18 cellular contexts compared by ENCODE assay signal in the genomic region with DNA sequence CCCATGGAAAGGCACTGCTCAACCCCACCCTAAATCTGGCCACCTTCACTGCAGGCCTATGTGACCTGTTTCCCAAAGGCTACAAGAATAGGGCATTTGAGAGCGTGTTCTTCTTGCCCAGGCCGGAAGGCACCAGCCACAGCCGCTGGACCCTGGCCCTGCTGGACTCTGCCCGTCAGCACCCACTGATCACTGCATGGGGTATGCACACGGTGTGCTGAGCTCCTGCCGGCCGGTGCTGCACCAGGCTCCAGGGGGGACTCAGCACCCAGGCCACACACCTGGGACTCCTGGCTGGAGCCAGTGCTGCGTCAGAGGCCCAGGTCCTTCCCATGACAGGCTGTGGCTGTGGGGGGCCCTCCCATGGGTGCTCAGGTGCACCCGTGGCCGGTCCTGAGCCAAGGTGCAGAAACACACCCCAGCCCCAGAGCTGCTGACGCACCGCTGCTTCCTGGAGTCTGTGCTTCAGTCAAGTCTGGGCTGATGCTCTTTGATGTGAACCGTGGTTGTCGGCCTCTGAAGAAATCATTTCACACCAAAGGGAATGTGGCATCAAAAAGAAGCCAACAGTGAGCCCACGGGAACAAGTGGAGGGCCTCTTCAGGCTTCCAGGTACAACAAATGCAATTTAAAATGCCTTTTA. TPM values are rescaled to one million over a fixed set of nuclear protein-coding genes. Genes with fewer than 3 reads are reported as not detected.
A peak's percentile ranks its signal among the peaks of the same experiment; 100 is the strongest.
DNase-seq lines count a peak whose midpoint lies in the region; ATAC-seq and TF ChIP-seq lines count a peak whose summit lies in the region.
"Had no signal": no experiment of that assay in that cellular context is flagged by ENCODE, and none has a peak within 500 bp of the region (broad histone marks: within the 10 kb centered on the region; RNA-seq: fewer than 3 reads in every experiment).

No MANE protein-coding gene starts in this region.

- H2AK5ac ChIP-seq in trophoblast cell (ENCODE audit: low read length), result no peak overlapping the region

- no peak overlapping the region for H3K14ac ChIP-seq in trophoblast cell (ENCODE audit: low read length)

- H3K4ac ChIP-seq in trophoblast cell (ENCODE audit: low read depth, low read length), result no peak overlapping the region

- peaks cover 12% of the 10 kb centered on the region for H4K20me1 ChIP-seq in BLaER1

- H3K4me3 Mint-ChIP-seq in activated CD4-positive, alpha-beta T cell treated with anti-CD3 and anti-CD28 coated beads for 36 hours, result no peak overlapping the region

- H3K4me2 ChIP-seq in BLaER1 (peak overlapping the region; percentile 70), trophoblast cell (ENCODE audit: low read length) (no peak overlapping the region)
- H3K4me2 ChIP-seq: KMS-11 had no signal

- H2BK5ac ChIP-seq in trophoblast cell (ENCODE audit: low read depth, low read length, poor library complexity), result no peak overlapping the region

- WGBS in trophoblast cell (ENCODE audit: extremely low coverage, insufficient coverage, insufficient read length), result no CpG with 5 or more reads among the region's 15 CpGs

- no peak overlapping the region for H3K18ac ChIP-seq in trophoblast cell (ENCODE audit: low read length)

- H4K12ac ChIP-seq in trophoblast cell (ENCODE audit: low read depth, low read length), result no peak overlapping the region

- H3K27ac ChIP-seq in BLaER1, result no peak overlapping the region
- no peak overlapping the region for H3K27ac ChIP-seq in Peyer's patch
- H3K27ac ChIP-seq in trophoblast cell (ENCODE audit: low read depth, low read length), result no peak overlapping the region
- H3K27ac ChIP-seq: 22Rv1, KMS-11 had no signal

- H3K36me3 ChIP-seq in BLaER1 (no peaks in the 10 kb centered on the region), Peyer's patch (no peaks in the 10 kb centered on the region), trophoblast cell (ENCODE audit: control insufficient read depth in 1 of 2, insufficient read depth in 2 of 2, low read length in 2 of 2) (no peaks in the 10 kb centered on the region)
- H3K36me3 ChIP-seq: BE2C had no signal

- H3K27me3 ChIP-seq in BLaER1 (peaks cover 55% of the 10 kb centered on the region), Peyer's patch (no peaks in the 10 kb centered on the region), trophoblast cell (ENCODE audit: insufficient read depth, low read length) (peaks cover 14% of the 10 kb centered on the region)

- no peak overlapping the region for H4K8ac ChIP-seq in trophoblast cell (ENCODE audit: low read depth, low read length)

- H3K4me3 ChIP-seq in BLaER1 (no peak overlapping the region), Peyer's patch (no peak overlapping the region), trophoblast cell (ENCODE audit: low read depth, low read length) (peak overlapping the region; percentile 44)
- H3K4me3 ChIP-seq: GM12878 had no signal

- TF ChIP-seq CTCF in Peyer's patch (IDR thresholded peaks at IDR 0.05), result no peak

- no peaks in the 10 kb centered on the region for H3K79me2 ChIP-seq in trophoblast cell (ENCODE audit: control insufficient read depth, insufficient read depth, low read length, poor library complexity)

- no peak overlapping the region for H3K9ac ChIP-seq in BLaER1
- H3K9ac ChIP-seq in trophoblast cell (ENCODE audit: low read length), result no peak overlapping the region
- H3K9ac ChIP-seq: KMS-11 had no signal

- H2BK120ac ChIP-seq in trophoblast cell (ENCODE audit: insufficient read depth, low read length, poor library complexity), result no peak overlapping the region

- H3K36me3 Mint-ChIP-seq in activated CD4-positive, alpha-beta T cell treated with anti-CD3 and anti-CD28 coated beads for 36 hours (ENCODE audit: low read depth), result no peaks in the 10 kb centered on the region

- no peak overlapping the region for H3K23ac ChIP-seq in trophoblast cell (ENCODE audit: low read length)

- H3K79me1 ChIP-seq in trophoblast cell (ENCODE audit: low read length), result no peaks in the 10 kb centered on the region

- H2BK12ac ChIP-seq in trophoblast cell (ENCODE audit: low read length), result no peak overlapping the region

- peaks cover 40% of the 10 kb centered on the region for H3K4me1 ChIP-seq in BLaER1
- H3K4me1 ChIP-seq in Peyer's patch, result peaks cover 0 to 5% (median 2%) of the 10 kb centered on the region in 4 donors
- H3K4me1 ChIP-seq in trophoblast cell (ENCODE audit: control insufficient read depth in 1 of 2, insufficient read depth in 2 of 2, low read length in 2 of 2), result no peaks in the 10 kb centered on the region
- H3K4me1 ChIP-seq: BE2C had no signal

- H3K4me1 Mint-ChIP-seq in activated CD4-positive, alpha-beta T cell treated with anti-CD3 and anti-CD28 coated beads for 36 hours, result peaks cover 11% of the 10 kb centered on the region

- no peak overlapping the region for H4K91ac ChIP-seq in trophoblast cell (ENCODE audit: low read depth, low read length)

- H3K27me3 Mint-ChIP-seq in activated CD4-positive, alpha-beta T cell treated with anti-CD3 and anti-CD28 coated beads for 36 hours, result peaks cover 10% of the 10 kb centered on the region

- peak; percentile 30 for ATAC-seq in activated CD4-positive, alpha-beta T cell treated with anti-CD3 and anti-CD28 coated beads for 36 hours
- ATAC-seq: GM12878 had no signal

- CTCF ChIA-PET in activated CD4-positive, alpha-beta T cell treated with anti-CD3 and anti-CD28 coated beads for 36 hours (lab: Charles Lee), result interaction anchor here (0.5 kb wide), 1 partner anchor 54 kb away, joined by 3 read pairs; no protein-coding TSS in a partner anchor

- POLR2A ChIA-PET in activated CD4-positive, alpha-beta T cell treated with anti-CD3 and anti-CD28 coated beads for 36 hours (lab: Charles Lee), result no interaction called here

- intact Hi-C loops in activated CD4-positive, alpha-beta T cell treated with anti-CD3 and anti-CD28 coated beads for 36 hours (cut with DNase I, micrococcal nuclease), result loop anchor here in 1 of 2 experiments (5.0 kb wide), 1 partner anchor 173 kb away; no protein-coding TSS in a partner anchor

- no peak for TF ChIP-seq POLR2A in Peyer's patch (IDR thresholded peaks at IDR 0.05)

- no peak overlapping the region for H2AFZ ChIP-seq in trophoblast cell (ENCODE audit: insufficient read depth, low read length, poor library complexity)

- no peak overlapping the region for H3K27ac Mint-ChIP-seq in activated CD4-positive, alpha-beta T cell treated with anti-CD3 and anti-CD28 coated beads for 36 hours

- H3K9me3 Mint-ChIP-seq in activated CD4-positive, alpha-beta T cell treated with anti-CD3 and anti-CD28 coated beads for 36 hours (ENCODE audit: low read depth), result no peaks in the 10 kb centered on the region

- DNase-seq in activated CD4-positive, alpha-beta T cell treated with anti-CD3 and anti-CD28 coated beads for 36 hours, result no peak
- no peak for DNase-seq in activated CD4-positive, alpha-beta T cell treated with anti-CD3 and anti-CD28 coated beads for 4 hours
- DNase-seq in Peyer's patch, result peak in 2 of 3 donors; percentile 24 to 36
- no peak for DNase-seq in trophoblast cell
- DNase-seq in iPS-NIHi11 (ENCODE audit: low spot score), result no peak
- no peak for DNase-seq in NCI-H510A (lab: John Stamatoyannopoulos, UW)
- no peak for DNase-seq in stimulated activated CD4-positive, alpha-beta T cell treated with anti-CD3 and anti-CD28 coated beads, Interleukin-4, amount 100 ng/mL, for 24 hours
- DNase-seq: BE2C, GDM1, NCI-H1048, NCI-H1436 treated with DMSO at 0.1 percent for 48 hours, NCI-H2029 treated with DMSO at 0.1 percent for 48 hours, NCI-H774 had no signal

- H3K9me3 ChIP-seq in BLaER1, result no peaks in the 10 kb centered on the region
- no peaks in the 10 kb centered on the region for H3K9me3 ChIP-seq in Peyer's patch
- H3K9me3 ChIP-seq in trophoblast cell (ENCODE audit: insufficient read depth, low read depth, low read length), result peaks cover 2% of the 10 kb centered on the region
- H3K9me3 ChIP-seq: BE2C had no signal

RNA-seq across cellular contexts. Expression of a gene that starts 6.5 kb away (rescaled TPM):
- total RNA-seq in activated CD4-positive, alpha-beta T cell treated with anti-CD3 and anti-CD28 coated beads for 36 hours, result not detected
- total RNA-seq in Peyer's patch, result 1 to 10 TPM in 3 of 4 donors, not detected in 1; 2.3 to 3.8 (median 3.2) TPM
- polyA plus RNA-seq in trophoblast cell (2013), result not detected in 2 replicates
- total RNA-seq: MCF 10A had no signal

Comparison
In these comparisons a context has a peak if more than half of its experiments do, and no peak if none do; other contexts are left out.
1. DNase-seq: peak in Peyer's patch (2 of 3); none in activated CD4-positive, alpha-beta T cell treated with anti-CD3 and anti-CD28 coated beads for 36 hours (single experiment), activated CD4-positive, alpha-beta T cell treated with anti-CD3 and anti-CD28 coated beads for 4 hours (0 of 2), trophoblast cell (0 of 2), iPS-NIHi11 (single experiment), NCI-H510A (single experiment) and stimulated activated CD4-positive, alpha-beta T cell treated with anti-CD3 and anti-CD28 coated beads, Interleukin-4, amount 100 ng/mL, for 24 hours (single experiment).